ENCODE assay signal across 8 cellular contexts in the genomic region with DNA sequence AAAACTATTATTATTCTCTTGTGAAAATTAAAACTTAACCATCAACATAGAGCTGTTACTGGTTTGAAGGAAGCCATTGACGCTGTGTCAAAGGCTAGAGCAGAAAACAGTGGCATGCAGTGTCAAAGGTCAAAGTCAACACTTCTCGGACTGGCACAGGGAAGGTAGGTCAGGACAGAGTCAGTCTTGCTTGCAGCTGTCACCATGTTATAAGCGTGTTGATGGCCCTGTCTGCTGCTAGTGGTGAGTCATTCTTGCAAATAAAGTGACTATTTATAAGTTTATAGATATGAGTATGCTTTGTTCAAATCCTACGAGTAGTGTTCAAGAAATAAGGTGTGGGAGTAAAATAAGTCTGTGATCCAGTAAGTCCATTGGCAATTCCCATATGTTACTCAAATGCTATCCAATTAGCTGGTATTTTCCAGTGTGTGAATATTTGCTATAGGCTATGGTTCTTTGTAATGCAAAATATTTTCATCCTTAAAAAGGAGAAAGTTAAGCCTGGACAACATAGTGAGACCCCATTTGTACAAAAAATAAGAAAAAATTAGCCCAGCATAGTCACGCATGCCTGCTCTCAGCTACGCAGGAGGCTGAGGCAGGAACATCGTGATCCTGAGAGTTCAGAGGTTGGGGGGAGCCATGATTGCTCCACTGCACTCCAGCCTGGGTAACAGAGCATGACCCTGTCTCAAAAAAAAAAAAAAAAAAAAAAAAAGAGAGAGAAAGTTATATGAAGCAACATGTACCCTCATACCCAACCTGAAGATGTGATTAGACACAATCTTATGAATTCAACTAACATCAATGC. TPM values are rescaled to one million over a fixed set of nuclear protein-coding genes. Genes with fewer than 3 reads are reported as not detected.
DNase-seq lines count a peak whose midpoint lies in the region; ATAC-seq, FAIRE-seq and TF ChIP-seq lines count a peak whose summit lies in the region.

No MANE protein-coding gene starts in this region.

- no peak for FAIRE-seq in kidney (lab: Jason Lieb, UNC)

- H3K4me3 Mint-ChIP-seq in activated CD4-positive, alpha-beta T cell treated with anti-CD3 and anti-CD28 coated beads, Interleukin-2, amount 10 ng/mL, durations not matched to agents 24 days and 14 days, result no peak overlapping the region

- ATAC-seq in HG02763 (IDR thresholded peaks at IDR 0.05; ENCODE audit: unreplicated experiment), result peak; percentile 35
- no peak for ATAC-seq in foreskin keratinocyte

- peak overlapping the region in 1 of 2 donors; percentile 59 for H3K9ac ChIP-seq in kidney (ENCODE audit: low read length in 2 of 2)

- H3K4me1 ChIP-seq in DOHH2 (ENCODE audit: control insufficient read depth, low read length), result peaks cover 41% of the 10 kb centered on the region
- H3K4me1 ChIP-seq in kidney (ENCODE audit: control insufficient read depth in 1 of 2, insufficient read depth in 1 of 2, low read depth in 1 of 2, low read length in 2 of 2), result peaks cover 10 to 12% of the 10 kb centered on the region in 2 donors
- H3K4me1 ChIP-seq in foreskin keratinocyte, result no peaks in the 10 kb centered on the region

- H3K4me1 Mint-ChIP-seq in activated CD4-positive, alpha-beta T cell treated with anti-CD3 and anti-CD28 coated beads, Interleukin-2, amount 10 ng/mL, durations not matched to agents 24 days and 14 days, result peaks cover 7% of the 10 kb centered on the region

- H3K4me2 ChIP-seq in DOHH2 (ENCODE audit: low read length), result peak overlapping the region; percentile 87

- H3F3A ChIP-seq in DOHH2 (ENCODE audit: control insufficient read depth, insufficient read depth), result peaks cover 16% of the 10 kb centered on the region

- H3K4me3 ChIP-seq in DOHH2 (ENCODE audit: low read length), result peak overlapping the region; percentile 71
- H3K4me3 ChIP-seq in kidney (ENCODE audit: low read length in 2 of 2), result peak overlapping the region; percentile 43 to 60

- H3K9me2 ChIP-seq in DOHH2 (replicated peaks; ENCODE audit: control insufficient read depth, low read length), result no peaks in the 10 kb centered on the region

- H3K9me3 ChIP-seq in DOHH2 (ENCODE audit: control insufficient read depth, insufficient read depth, low read length), result no peaks in the 10 kb centered on the region
- H3K9me3 ChIP-seq in kidney (ENCODE audit: control insufficient read depth in 1 of 2, low read length in 2 of 2), result no peaks in the 10 kb centered on the region

- intact Hi-C loops in kidney (cut with DNase I), result loop anchor here (5.0 to 10.0 kb wide), 2 partner anchors 42 to 85 kb away; no protein-coding TSS in a partner anchor
- intact Hi-C loops in activated CD4-positive, alpha-beta T cell treated with anti-CD3 and anti-CD28 coated beads, Interleukin-2, amount 10 ng/mL, durations not matched to agents 24 days and 14 days (cut with micrococcal nuclease), result loop anchor here (1.0 to 10.0 kb wide), 4 partner anchors 125 to 388 kb away; no protein-coding TSS in a partner anchor

- H4K20me1 ChIP-seq in DOHH2 (ENCODE audit: control insufficient read depth, insufficient read depth, low read depth, low read length), result no peaks in the 10 kb centered on the region

- no peaks in the 10 kb centered on the region for H3K9me3 Mint-ChIP-seq in activated CD4-positive, alpha-beta T cell treated with anti-CD3 and anti-CD28 coated beads, Interleukin-2, amount 10 ng/mL, durations not matched to agents 24 days and 14 days

- DNase-seq in SIG-M5 (lab: John Stamatoyannopoulos, UW) (peak; percentile 66), kidney (no peak), HuH-7 (ENCODE audit: low spot score) (no peak), foreskin keratinocyte (no peak), GM03348 (ENCODE audit: low spot score) (no peak)
- DNase-seq in activated CD4-positive, alpha-beta T cell treated with anti-CD3 and anti-CD28 coated beads, Interleukin-2, amount 10 ng/mL, durations not matched to agents 24 days and 14 days, result no peak

- no peaks in the 10 kb centered on the region for H3K79me2 ChIP-seq in DOHH2 (ENCODE audit: control insufficient read depth, low read length)

- TF ChIP-seq CTCF in DOHH2 (IDR thresholded peaks at IDR 0.05; ENCODE audit: low read depth, low read length, poor library complexity, severe bottlenecking), result no peak
- TF ChIP-seq CTCF in kidney (IDR thresholded peaks at IDR 0.05; ENCODE audit: borderline replicate concordance, extremely low read depth, insufficient read depth), result no peak
- no peak for TF ChIP-seq CTCF in foreskin keratinocyte (conservative IDR thresholded peaks at IDR 0.05)

- no peaks in the 10 kb centered on the region for H3K36me3 Mint-ChIP-seq in activated CD4-positive, alpha-beta T cell treated with anti-CD3 and anti-CD28 coated beads, Interleukin-2, amount 10 ng/mL, durations not matched to agents 24 days and 14 days (ENCODE audit: low read depth)

- H3K27ac ChIP-seq in DOHH2 (ENCODE audit: low read depth, low read length) (peak overlapping the region; percentile 68), kidney (ENCODE audit: low read depth in 2 of 2, low read length in 2 of 2) (peak overlapping the region; percentile 52 to 78), foreskin keratinocyte (no peak overlapping the region)

- no peak overlapping the region for H3K27ac Mint-ChIP-seq in activated CD4-positive, alpha-beta T cell treated with anti-CD3 and anti-CD28 coated beads, Interleukin-2, amount 10 ng/mL, durations not matched to agents 24 days and 14 days

- no peaks in the 10 kb centered on the region for H3K36me3 ChIP-seq in DOHH2 (ENCODE audit: control insufficient read depth, low read length)
- no peaks in the 10 kb centered on the region for H3K36me3 ChIP-seq in kidney (ENCODE audit: control insufficient read depth in 1 of 2, insufficient read depth in 2 of 2, low read length in 2 of 2)

- no peaks in the 10 kb centered on the region for H3K27me3 ChIP-seq in DOHH2 (ENCODE audit: control insufficient read depth, low read length)
- H3K27me3 ChIP-seq in foreskin keratinocyte, result no peaks in the 10 kb centered on the region

- H3K27me3 Mint-ChIP-seq in activated CD4-positive, alpha-beta T cell treated with anti-CD3 and anti-CD28 coated beads, Interleukin-2, amount 10 ng/mL, durations not matched to agents 24 days and 14 days, result peaks cover 12% of the 10 kb centered on the region

RNA-seq across cellular contexts. Expression of a gene that starts 26.3 kb away (rescaled TPM):
- total RNA-seq in kidney, result 246 TPM
- polyA plus RNA-seq in kidney (ENCODE audit: insufficient read depth, low read depth, low replicate concordance), result 171 TPM
- 167 and 194 TPM in 2 replicates for total RNA-seq in foreskin keratinocyte
- 153 and 177 TPM in 2 replicates for polyA plus RNA-seq in foreskin keratinocyte
- total RNA-seq in activated CD4-positive, alpha-beta T cell treated with anti-CD3 and anti-CD28 coated beads, Interleukin-2, amount 10 ng/mL, durations not matched to agents 24 days and 14 days, result not detected in 2 replicates

Comparison
In these comparisons a context has a peak if more than half of its experiments do, and no peak if none do; other contexts are left out.
1. RNA of a gene that starts 26.3 kb away (total RNA-seq): 246 TPM in kidney (single experiment) and 167 to 194 TPM in foreskin keratinocyte; not detected in activated CD4-positive, alpha-beta T cell treated with anti-CD3 and anti-CD28 coated beads, Interleukin-2, amount 10 ng/mL, durations not matched to agents 24 days and 14 days; every median in the first group is over 100 times any median in the second.